31 cellular contexts compared by ENCODE assay signal in the genomic region with DNA sequence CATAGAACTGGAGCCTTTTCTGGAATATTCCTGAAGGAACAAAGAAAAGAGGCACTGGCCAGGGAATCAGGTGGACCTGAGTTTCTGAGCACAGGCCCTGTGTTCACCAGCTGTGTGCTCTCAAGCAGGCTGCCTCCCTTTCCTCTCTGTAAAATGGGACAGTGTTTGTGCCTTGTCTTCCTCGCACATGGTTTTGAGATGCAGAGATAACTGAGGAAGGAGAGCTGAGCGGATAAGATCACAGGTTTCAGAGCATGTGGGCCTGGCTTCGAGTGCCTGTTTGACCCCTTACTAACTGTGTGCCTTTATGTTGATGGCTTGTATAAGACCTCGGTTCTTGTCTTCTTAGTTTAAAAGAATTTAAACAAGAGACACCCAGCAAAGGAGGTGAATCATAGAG. TPM values are rescaled to one million over a fixed set of nuclear protein-coding genes. Genes with fewer than 3 reads are reported as not detected.
DNase-seq lines count a peak whose midpoint lies in the region; ATAC-seq, FAIRE-seq and TF ChIP-seq lines count a peak whose summit lies in the region.
"Had no signal": no experiment of that assay in that cellular context is flagged by ENCODE, and none has a peak within 500 bp of the region (broad histone marks: within the 10 kb centered on the region; RNA-seq: fewer than 3 reads in every experiment).

No MANE protein-coding gene starts in this region.

- CTCF ChIA-PET in H1 (lab: Charles Lee; ENCODE audit: partially characterized antibody), result interaction anchor here (0.8 to 4.0 kb wide), 14 partner anchors 12 to 102 kb away, joined by 3 to 18 read pairs (median 5); no protein-coding TSS in a partner anchor
- CTCF ChIA-PET in CD4-positive, alpha-beta memory T cell (lab: Charles Lee; ENCODE audit: partially characterized antibody), result interaction anchor here (0.9 to 1.4 kb wide), 3 partner anchors 12 to 116 kb away, joined by 3 read pairs; no protein-coding TSS in a partner anchor

- H3K27me3 Mint-ChIP-seq in neural progenitor cell (ENCODE audit: insufficient read depth, low read depth), result peaks cover 20% of the 10 kb centered on the region
- H3K27me3 Mint-ChIP-seq in CD4-positive, alpha-beta memory T cell, result peaks cover 34 to 35% of the 10 kb centered on the region in 2 donors

- no peak for ATAC-seq in heart right ventricle
- ATAC-seq in left cardiac atrium, result no peak
- ATAC-seq: A549; activated CD8-positive, alpha-beta T cell treated with anti-CD3 and anti-CD28 coated beads, Interleukin-2, amount 10 ng/mL, durations not matched to agents 7 days and 5 days; activated naive CD4-positive, alpha-beta T cell treated with anti-CD3 and anti-CD28 coated beads, Interleukin-2, amount 50 U/mL, for 72 hours; natural killer cell treated with Interleukin-12 subunit alpha and Interleukin-12 subunit beta and Interleukin-15 and Interleukin-18, amount 100 ng/mL, for 72 hours; T-helper 17 cell had no signal

- H2AFZ ChIP-seq in H1 (ENCODE audit: low read length) (0 out of 2 replicates have a peak overlapping the region, but pooled peaks have one; percentile 45), neural progenitor cell (replicated peaks) (peak overlapping the region; percentile 48), neuronal stem cell (ENCODE audit: low read length) (no peak overlapping the region)

- no peak overlapping the region for H2BK20ac ChIP-seq in H1 (ENCODE audit: low read length)

- H3K56ac ChIP-seq in H1 (replicated peaks; ENCODE audit: insufficient read length, low read depth, low read length), result no peak overlapping the region

- H3K14ac ChIP-seq in H1 (ENCODE audit: insufficient read length) (no peak overlapping the region), neuronal stem cell (ENCODE audit: low read length) (no peak overlapping the region)

- H3K79me2 ChIP-seq in H1 (ENCODE audit: control insufficient read depth in 1 of 2, insufficient read depth in 2 of 2, low read length in 2 of 2), result no peaks in the 10 kb centered on the region
- no peaks in the 10 kb centered on the region for H3K79me2 ChIP-seq in neural progenitor cell (ENCODE audit: low read depth)

- no peak for TF ChIP-seq CTCF in heart right ventricle (IDR thresholded peaks at IDR 0.05)
- no peak for TF ChIP-seq CTCF in H1 (IDR thresholded peaks at IDR 0.05; ENCODE audit: control extremely low read depth in 1 of 3, insufficient read depth in 1 of 3, low read depth in 1 of 3, low read length in 3 of 3)
- no peak for TF ChIP-seq CTCF in neural progenitor cell (IDR thresholded peaks at IDR 0.05)
- no peak for TF ChIP-seq CTCF in vagina (IDR thresholded peaks at IDR 0.05)

- H3K4me1 ChIP-seq in heart right ventricle (peaks cover 0 to 20% (median 4%) of the 10 kb centered on the region in 9 donors), H1 (replicated peaks in 1 of 4; ENCODE audit: control insufficient read depth in 3 of 4, insufficient read depth in 4 of 4, low read length in 3 of 4) (peaks cover 0 to 7% (median under 1%) of the 10 kb centered on the region in 4 experiments; a peak in 4 of 7 replicates), neural progenitor cell (peaks cover 19% of the 10 kb centered on the region), vagina (peaks cover 26% of the 10 kb centered on the region), neuronal stem cell (ENCODE audit: control insufficient read depth in 2 of 2, insufficient read depth in 1 of 2, low read depth in 1 of 2, low read length in 2 of 2) (peaks cover 0 to 8% of the 10 kb centered on the region in 2 donors)
- peaks cover 3% of the 10 kb centered on the region for H3K4me1 ChIP-seq in CD4-positive, alpha-beta memory T cell (ENCODE audit: insufficient read depth, low read length)

- no peak overlapping the region for H3K4me3 Mint-ChIP-seq in neural progenitor cell
- H3K4me3 Mint-ChIP-seq in CD4-positive, alpha-beta memory T cell, result no peak overlapping the region
- H3K4me3 Mint-ChIP-seq: activated CD8-positive, alpha-beta T cell treated with anti-CD3 and anti-CD28 coated beads, Interleukin-2, amount 10 ng/mL, durations not matched to agents 7 days and 5 days; CD8-positive, alpha-beta memory T cell; natural killer cell treated with Interleukin-12 subunit alpha and Interleukin-12 subunit beta and Interleukin-15 and Interleukin-18, amount 100 ng/mL, for 72 hours; T-helper 17 cell had no signal

- TF ChIP-seq POLR2A in H1 (IDR thresholded peaks at IDR 0.05; ENCODE audit: control extremely low read depth in 1 of 2, low read depth in 2 of 2, low read length in 2 of 2), result no peak
- TF ChIP-seq POLR2A in vagina (IDR thresholded peaks at IDR 0.05), result no peak

- TF ChIP-seq EP300 in H1 (IDR thresholded peaks at IDR 0.05; ENCODE audit: borderline replicate concordance in 1 of 2, low read depth in 2 of 2, low read length in 2 of 2), result no peak

- H3K4me2 ChIP-seq in H1 (ENCODE audit: insufficient read depth in 1 of 2, low read depth in 2 of 2, low read length in 2 of 2), result no peak overlapping the region
- no peak overlapping the region for H3K4me2 ChIP-seq in neural progenitor cell
- H3K4me2 ChIP-seq in neuronal stem cell (ENCODE audit: insufficient read depth, low read length, poor library complexity, severe bottlenecking), result no peak overlapping the region

- no peak for FAIRE-seq in H1 (lab: Jason Lieb, UNC)
- FAIRE-seq: A549 had no signal

- H3K9me3 Mint-ChIP-seq in neural progenitor cell, result no peaks in the 10 kb centered on the region
- H3K9me3 Mint-ChIP-seq in CD4-positive, alpha-beta memory T cell, result peaks cover 0 to 2% (median 0%) of the 10 kb centered on the region in 8 donors
- H3K9me3 Mint-ChIP-seq: activated naive CD4-positive, alpha-beta T cell treated with anti-CD3 and anti-CD28 coated beads, Interleukin-2, amount 50 U/mL, for 72 hours; CD8-positive, alpha-beta memory T cell; natural killer cell treated with Interleukin-12 subunit alpha and Interleukin-12 subunit beta and Interleukin-15 and Interleukin-18, amount 100 ng/mL, for 72 hours had no signal

- H2BK15ac ChIP-seq in H1 (ENCODE audit: low read length) (no peak overlapping the region), neuronal stem cell (ENCODE audit: low read length) (no peak overlapping the region)

- no peak for DNase-seq in heart right ventricle
- DNase-seq in left cardiac atrium, result no peak
- DNase-seq in H1 (ENCODE audit: low read depth in 1 of 2, low spot score in 2 of 2), result no peak
- no peak for DNase-seq in neural progenitor cell (ENCODE audit: low spot score)
- DNase-seq in vagina (ENCODE audit: extremely low spot score in 2 of 2), result no peak
- no peak for DNase-seq in NCI-H345 treated with DMSO at 0.1 percent for 48 hours (lab: John Stamatoyannopoulos, UW; ENCODE audit: unreplicated experiment)
- DNase-seq in neuronal stem cell (ENCODE audit: low spot score), result no peak
- DNase-seq in CD4-positive, alpha-beta memory T cell, result no peak
- DNase-seq: activated CD8-positive, alpha-beta T cell treated with anti-CD3 and anti-CD28 coated beads, Interleukin-2, amount 10 ng/mL, durations not matched to agents 7 days and 5 days; AML-193; CD8-positive, alpha-beta memory T cell; central memory CD4-positive, alpha-beta T cell; esophagus squamous epithelium; foreskin melanocyte; H7; hippocampal formation; KG1; midbrain; NCI-H1105 treated with DMSO at 0.1 percent for 48 hours; NCI-H1930; stimulated activated CD4-positive, alpha-beta T cell treated with anti-CD3 and anti-CD28 coated beads, Interleukin-15, amount 100 ng/mL, for 24 hours; stimulated activated naive CD4-positive, alpha-beta T cell; T-helper 17 cell had no signal

- 76 to 82% methylated on average over 4 of the region's 4 CpGs for WGBS in heart right ventricle, 2 donors
- 89% methylated on average over 4 of the region's 4 CpGs; no CpG with 5 or more reads in 1 of the 2 experiments for WGBS in H1 (ENCODE audit: extremely low coverage in 1 of 2, insufficient coverage in 1 of 2, insufficient read length in 1 of 2, insufficient replicate concordance in 2 of 2, low coverage in 1 of 2, low lambda C conversion rate in 2 of 2, missing lambda C conversion rate in 1 of 2), 2 experiments
- no CpG with 5 or more reads among the region's 4 CpGs for WGBS in neuronal stem cell (ENCODE audit: extremely low coverage in 2 of 2, insufficient read length in 2 of 2, insufficient replicate concordance in 1 of 2), 2 donors

- H3K27ac Mint-ChIP-seq in neural progenitor cell, result no peak overlapping the region
- no peak overlapping the region for H3K27ac Mint-ChIP-seq in CD4-positive, alpha-beta memory T cell
- H3K27ac Mint-ChIP-seq: activated CD8-positive, alpha-beta T cell treated with anti-CD3 and anti-CD28 coated beads, Interleukin-2, amount 10 ng/mL, durations not matched to agents 7 days and 5 days; CD8-positive, alpha-beta memory T cell; natural killer cell treated with Interleukin-12 subunit alpha and Interleukin-12 subunit beta and Interleukin-15 and Interleukin-18, amount 100 ng/mL, for 72 hours; T-helper 17 cell had no signal

- H3K4me3 ChIP-seq in heart right ventricle (no peak overlapping the region), H1 (ENCODE audit: extremely low read depth in 1 of 4, insufficient read depth in 2 of 4, low read depth in 3 of 4, low read length in 4 of 4) (no peak overlapping the region), neural progenitor cell (no peak overlapping the region), vagina (no peak overlapping the region), neuronal stem cell (ENCODE audit: low read length in 2 of 2) (no peak overlapping the region)
- no peak overlapping the region for H3K4me3 ChIP-seq in CD4-positive, alpha-beta memory T cell (ENCODE audit: low read length in 2 of 2)
- H3K4me3 ChIP-seq: A549, esophagus squamous epithelium, MG63, suprapubic skin had no signal

- H3K79me1 ChIP-seq in H1 (ENCODE audit: low read depth, low read length) (no peaks in the 10 kb centered on the region), neuronal stem cell (ENCODE audit: low read depth, low read length) (no peaks in the 10 kb centered on the region)

- TF ChIP-seq RAD21 in H1 (IDR thresholded peaks at IDR 0.05 in 1 of 2, conservative IDR thresholded peaks at IDR 0.05 in 1 of 2; ENCODE audit: low read depth in 2 of 2, low read length in 2 of 2), result no peak

- H4K8ac ChIP-seq in H1 (ENCODE audit: extremely low read depth, insufficient read depth, low read length) (no peak overlapping the region), neuronal stem cell (ENCODE audit: low read depth, low read length) (no peak overlapping the region)

- H2AK5ac ChIP-seq in H1 (ENCODE audit: low read depth, low read length), result no peak overlapping the region
- H2AK5ac ChIP-seq in neuronal stem cell (ENCODE audit: low read depth, low read length), result no peak overlapping the region

- no peaks in the 10 kb centered on the region; the same call in 1 of the 2 replicates for H3K23me2 ChIP-seq in H1 (ENCODE audit: low read depth, low read length)

- H3K18ac ChIP-seq in H1 (ENCODE audit: extremely low read depth, low read length), result no peak overlapping the region
- no peak overlapping the region for H3K18ac ChIP-seq in neuronal stem cell (ENCODE audit: low read length)

- no peaks in the 10 kb centered on the region for H3K36me3 ChIP-seq in heart right ventricle
- no peaks in the 10 kb centered on the region for H3K36me3 ChIP-seq in H1 (ENCODE audit: control insufficient read depth in 2 of 4, insufficient read depth in 4 of 4, low read length in 3 of 4)
- no peaks in the 10 kb centered on the region for H3K36me3 ChIP-seq in neural progenitor cell
- no peaks in the 10 kb centered on the region for H3K36me3 ChIP-seq in vagina
- no peaks in the 10 kb centered on the region for H3K36me3 ChIP-seq in neuronal stem cell (replicated peaks in 1 of 2; ENCODE audit: control insufficient read depth in 2 of 2, insufficient read depth in 2 of 2, low read length in 2 of 2)
- H3K36me3 ChIP-seq in CD4-positive, alpha-beta memory T cell (ENCODE audit: insufficient read depth, low read length), result no peaks in the 10 kb centered on the region
- H3K36me3 ChIP-seq: esophagus squamous epithelium, MG63, suprapubic skin had no signal

- H3K27ac ChIP-seq in heart right ventricle (peak overlapping the region in 7 of 10 donors; percentile 21 to 73 (median 54)), H1 (ENCODE audit: low read depth, low read length) (no peak overlapping the region), neural progenitor cell (no peak overlapping the region), vagina (peak overlapping the region; percentile 69), neuronal stem cell (replicated peaks; ENCODE audit: low read length) (no peak overlapping the region)
- H3K27ac ChIP-seq in CD4-positive, alpha-beta memory T cell (ENCODE audit: low read depth, low read length), result no peak overlapping the region
- H3K27ac ChIP-seq: A549, esophagus squamous epithelium, suprapubic skin had no signal

- H3K9ac ChIP-seq in H1 (replicated peaks in 1 of 4; ENCODE audit: extremely low read depth in 1 of 4, low read depth in 3 of 4, low read length in 3 of 4) (no peak overlapping the region), neural progenitor cell (no peak overlapping the region), neuronal stem cell (ENCODE audit: low read depth, low read length, poor library complexity) (no peak overlapping the region)

- H3K36me3 Mint-ChIP-seq in neural progenitor cell, result no peaks in the 10 kb centered on the region
- no peaks in the 10 kb centered on the region for H3K36me3 Mint-ChIP-seq in CD4-positive, alpha-beta memory T cell
- H3K36me3 Mint-ChIP-seq: activated naive CD4-positive, alpha-beta T cell treated with anti-CD3 and anti-CD28 coated beads, Interleukin-2, amount 50 U/mL, for 72 hours; natural killer cell treated with Interleukin-12 subunit alpha and Interleukin-12 subunit beta and Interleukin-15 and Interleukin-18, amount 100 ng/mL, for 72 hours had no signal

- no peaks in the 10 kb centered on the region for H4K20me1 ChIP-seq in H1 (replicated peaks in 1 of 2; ENCODE audit: control insufficient read depth in 1 of 2, insufficient read depth in 2 of 2, low read length in 2 of 2)
- no peaks in the 10 kb centered on the region for H4K20me1 ChIP-seq in neural progenitor cell (ENCODE audit: low read depth)

- H3K23ac ChIP-seq in H1 (ENCODE audit: insufficient read length) (no peak overlapping the region), neuronal stem cell (ENCODE audit: low read depth, low read length, poor library complexity) (no peak overlapping the region)

- H3F3A ChIP-seq in neural progenitor cell (ENCODE audit: low read depth), result peaks cover 11% of the 10 kb centered on the region

- H2BK12ac ChIP-seq in H1 (ENCODE audit: low read depth, low read length) (no peak overlapping the region), neuronal stem cell (ENCODE audit: low read length) (no peak overlapping the region)

- H2BK120ac ChIP-seq in H1 (replicated peaks; ENCODE audit: low read depth, low read length), result no peak overlapping the region
- no peak overlapping the region for H2BK120ac ChIP-seq in neuronal stem cell (ENCODE audit: low read depth, low read length)

- H3K4me1 Mint-ChIP-seq in neural progenitor cell, result peaks cover 22% of the 10 kb centered on the region
- peaks cover 0 to 2% (median 0%) of the 10 kb centered on the region in 4 donors for H3K4me1 Mint-ChIP-seq in CD4-positive, alpha-beta memory T cell

- no peak overlapping the region for H4K5ac ChIP-seq in H1 (ENCODE audit: insufficient read length, low read depth, low read length)

- H4K91ac ChIP-seq in H1 (replicated peaks; ENCODE audit: insufficient read length, low read length) (no peak overlapping the region), neuronal stem cell (ENCODE audit: low read depth, low read length, poor library complexity) (no peak overlapping the region)

- H3K4ac ChIP-seq in H1 (replicated peaks; ENCODE audit: insufficient read length, low read depth, low read length), result no peak overlapping the region
- H3K4ac ChIP-seq in neuronal stem cell (ENCODE audit: low read length), result no peak overlapping the region

- intact Hi-C loops in heart right ventricle (cut with DNase I), result loop anchor here in 2 of 10 donors (5.0 to 10.0 kb wide), 2 partner anchors 81 to 83 kb away; no protein-coding TSS in a partner anchor
- intact Hi-C loops in left cardiac atrium (cut with DNase I), result loop anchor here in 1 of 2 donors (5.0 kb wide), 1 partner anchor 83 kb away; no protein-coding TSS in a partner anchor
- intact Hi-C loops in vagina (cut with DNase I), result no loop called here
- intact Hi-C loops in CD4-positive, alpha-beta memory T cell (cut with micrococcal nuclease), result no loop called here

- H2BK5ac ChIP-seq in H1 (ENCODE audit: low read depth, low read length), result no peak overlapping the region
- no peak overlapping the region for H2BK5ac ChIP-seq in neuronal stem cell (ENCODE audit: low read length)

- POLR2A ChIA-PET in H1 (lab: Charles Lee; ENCODE audit: partially characterized antibody), result no interaction called here
- POLR2A ChIA-PET in CD4-positive, alpha-beta memory T cell (lab: Charles Lee; ENCODE audit: partially characterized antibody), result no interaction called here

- H3K9me3 ChIP-seq in heart right ventricle, result no peaks in the 10 kb centered on the region
- H3K9me3 ChIP-seq in H1 (ENCODE audit: insufficient read depth in 2 of 2, low read depth in 1 of 2, low read length in 1 of 2), result no peaks in the 10 kb centered on the region
- no peaks in the 10 kb centered on the region for H3K9me3 ChIP-seq in neural progenitor cell (ENCODE audit: low read depth)
- H3K9me3 ChIP-seq in vagina, result no peaks in the 10 kb centered on the region
- H3K9me3 ChIP-seq in neuronal stem cell (replicated peaks in 1 of 2; ENCODE audit: control insufficient read depth in 2 of 2, insufficient read depth in 1 of 2, low read depth in 1 of 2, low read length in 2 of 2), result no peaks in the 10 kb centered on the region
- H3K9me3 ChIP-seq in CD4-positive, alpha-beta memory T cell (ENCODE audit: control insufficient read depth in 1 of 2, low read length in 2 of 2), result no peaks in the 10 kb centered on the region
- H3K9me3 ChIP-seq: A549, esophagus squamous epithelium, MG63, suprapubic skin had no signal

- H3K27me3 ChIP-seq in heart right ventricle (peaks cover 0 to 41% (median 30%) of the 10 kb centered on the region in 7 donors), H1 (replicated peaks in 1 of 4; ENCODE audit: control insufficient read depth in 3 of 4, extremely low read depth in 1 of 4, insufficient read depth in 3 of 4, low read length in 3 of 4) (peaks cover 0 to 4% (median 3%) of the 10 kb centered on the region in 4 experiments; a peak in 3 of 7 replicates), neural progenitor cell (peaks cover 4% of the 10 kb centered on the region), vagina (no peaks in the 10 kb centered on the region), neuronal stem cell (ENCODE audit: control insufficient read depth in 3 of 3, insufficient read depth in 3 of 3, low read depth in 1 of 3, low read length in 3 of 3) (peaks cover 0 to 42% (median 2%) of the 10 kb centered on the region in 3 experiments)
- no peaks in the 10 kb centered on the region for H3K27me3 ChIP-seq in CD4-positive, alpha-beta memory T cell (ENCODE audit: insufficient read depth, low read length)
- H3K27me3 ChIP-seq: MG63 had no signal

RNA-seq across cellular contexts. Expression of a gene that starts 46.2 kb away (rescaled TPM):
- 10 to 100 TPM; 22.2 to 33.0 (median 24.8) TPM for total RNA-seq in heart right ventricle
- polyA plus RNA-seq in heart right ventricle, result 10 to 100 TPM; 16.8 to 18.4 TPM
- total RNA-seq in left cardiac atrium, result 1 to 10 TPM; 4.7 to 5.2 TPM
- not detected in 2 replicates for total RNA-seq in H1 (2021; fragmentation: NEBNext Ultra II Directional; extraction: Animal tissue kit (Norgen Biotek cat#: 25700))
- polyA plus RNA-seq in H1 (2011; rRNA removed), result 0.06 TPM in 1 of 2 replicates, not detected in the other
- not detected for polyA plus RNA-seq in H1 (2011; cell fraction: cytosol; rRNA removed)
- not detected for polyA plus RNA-seq in H1 (2011; cell fraction: nucleus; rRNA removed)
- 0.09 to 0.59 TPM (median 0.40 TPM) in 3 of 4 replicates, not detected in the other for polyA plus RNA-seq in H1 (2012, experiment 1 of 2)
- polyA plus RNA-seq in H1 (2012, experiment 2 of 2), result 1.2 TPM
- polyA plus RNA-seq in H1 (2013, experiment 1 of 2), result not detected
- not detected for polyA plus RNA-seq in H1 (2013, experiment 2 of 2)
- polyA minus RNA-seq in H1 (2011; rRNA and poly(A)+ RNA removed), result not detected in 2 replicates
- polyA minus RNA-seq in H1 (2011; cell fraction: cytosol; rRNA and poly(A)+ RNA removed), result not detected
- 0.40 TPM for polyA minus RNA-seq in H1 (2011; cell fraction: nucleus; rRNA and poly(A)+ RNA removed)
- not detected in 2 replicates for total RNA-seq in neural progenitor cell (ENCODE audit: low replicate concordance)
- not detected for total RNA-seq in vagina
- not detected for polyA plus RNA-seq in neuronal stem cell (2013, experiment 1 of 2)
- not detected for polyA plus RNA-seq in neuronal stem cell (2013, experiment 2 of 2)
- not detected for total RNA-seq in CD4-positive, alpha-beta memory T cell
- polyA plus RNA-seq in CD4-positive, alpha-beta memory T cell, result not detected
- total RNA-seq: activated CD8-positive, alpha-beta T cell treated with anti-CD3 and anti-CD28 coated beads, Interleukin-2, amount 10 ng/mL, durations not matched to agents 7 days and 5 days; activated naive CD4-positive, alpha-beta T cell treated with anti-CD3 and anti-CD28 coated beads, Interleukin-2, amount 50 U/mL, for 72 hours; CD8-positive, alpha-beta memory T cell; esophagus squamous epithelium; H7; HT-29; natural killer cell treated with Interleukin-12 subunit alpha and Interleukin-12 subunit beta and Interleukin-15 and Interleukin-18, amount 100 ng/mL, for 72 hours; sciatic nerve; SK-MEL-5; suprapubic skin; T-helper 17 cell had no signal
- polyA plus RNA-seq: CD8-positive, alpha-beta memory T cell had no signal

Comparison
In these comparisons a context has a peak if more than half of its experiments do, and no peak if none do; other contexts are left out.
1. H3K27ac ChIP-seq: peak in heart right ventricle (7 of 10) and vagina (single experiment); none in H1 (single experiment), neural progenitor cell (single experiment), neuronal stem cell (single experiment) and CD4-positive, alpha-beta memory T cell (single experiment).